In the genomic region with DNA sequence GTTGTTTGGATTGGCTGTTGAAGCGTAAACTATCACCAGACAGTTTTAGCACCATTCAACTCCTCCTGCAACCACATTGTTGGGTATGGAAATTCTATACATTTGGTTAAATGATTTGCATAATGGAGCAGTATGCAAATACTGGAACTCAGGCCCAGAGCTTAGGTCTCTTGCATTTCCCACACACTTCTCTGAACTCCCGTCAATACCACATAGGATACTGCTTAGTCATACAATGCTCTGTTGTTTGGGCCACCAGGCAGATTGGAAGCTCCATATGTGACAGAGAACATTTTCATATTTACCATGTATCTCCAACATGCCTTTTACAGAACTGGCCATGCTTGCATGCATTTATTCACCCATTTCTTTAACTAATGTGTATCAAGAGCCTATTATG, we compare ENCODE assay signal across 26 cellular contexts.
A peak's percentile ranks its signal among the peaks of the same experiment; 100 is the strongest.
DNase-seq lines count a peak whose midpoint lies in the region; ATAC-seq and TF ChIP-seq lines count a peak whose summit lies in the region.
"Had no signal": no experiment of that assay in that cellular context is flagged by ENCODE, and none has a peak within 500 bp of the region (broad histone marks: within the 10 kb centered on the region; RNA-seq: fewer than 3 reads in every experiment).

No MANE protein-coding gene starts in this region.

- 90 to 100% methylated on average over 1 to 2 of the region's 2 CpGs for WGBS in endodermal cell (ENCODE audit: insufficient coverage in 1 of 2, insufficient read length in 1 of 2), 2 experiments

- POLR2A ChIA-PET in activated CD4-positive, alpha-beta T cell treated with anti-CD3 and anti-CD28 coated beads for 36 hours (lab: Charles Lee): interaction anchor here (0.6 kb wide), 1 partner anchor 16 kb away, joined by 3 read pairs; no protein-coding TSS in a partner anchor

- H3K9ac ChIP-seq in endodermal cell (ENCODE audit: extremely low read depth, low read length, poor library complexity, severe bottlenecking): no peak overlapping the region
- H3K9ac ChIP-seq: SK-N-SH had no signal

- DNase-seq in activated CD4-positive, alpha-beta T cell treated with anti-CD3 and anti-CD28 coated beads for 36 hours: no peak
- no peak for DNase-seq in activated CD4-positive, alpha-beta T cell treated with anti-CD3 and anti-CD28 coated beads, Interleukin-2, amount 50 U/mL, for 48 hours
- DNase-seq in NCI-H526 (lab: John Stamatoyannopoulos, UW) (peak; percentile 98 to 99), endodermal cell (no peak), midbrain (lab: John Stamatoyannopoulos, UW) (no peak), coronary artery (ENCODE audit: low spot score) (no peak)
- no peak for DNase-seq in stimulated activated naive CD8-positive, alpha-beta T cell treated with anti-CD3 and anti-CD28 coated beads, Interleukin-15, Interleukin-2, amounts not matched to agents 100 U/mL and 50 U/mL, for 24 hours
- DNase-seq: 8988T; AML-193; C1 segment of cervical spinal cord; Calu3; CD8-positive, alpha-beta memory T cell; DMS153; GDM1; GOT3; MG63; NCI-H1417 treated with DMSO at 0.1 percent for 48 hours; NCI-H187 treated with DMSO at 0.1 percent for 48 hours; NCI-H2107; NCI-H446 treated with DMSO at 0.1 percent for 48 hours; NCI-H774; NK-92 treated with Interleukin-12 subunit alpha and Interleukin-12 subunit beta, amount 100 ng/mL, for 24 hours; SIG-M5; SK-N-SH had no signal

- no peaks in the 10 kb centered on the region for H3K36me3 Mint-ChIP-seq in activated CD4-positive, alpha-beta T cell treated with anti-CD3 and anti-CD28 coated beads for 36 hours (ENCODE audit: low read depth)
- H3K36me3 Mint-ChIP-seq in endodermal cell (ENCODE audit: low read depth): no peaks in the 10 kb centered on the region

- CTCF ChIA-PET in activated CD4-positive, alpha-beta T cell treated with anti-CD3 and anti-CD28 coated beads for 36 hours (lab: Charles Lee): interaction anchor here (1.3 kb wide), 1 partner anchor 23 kb away, joined by 3 read pairs; no protein-coding TSS in a partner anchor

- no peak overlapping the region for H3K27ac Mint-ChIP-seq in activated CD4-positive, alpha-beta T cell treated with anti-CD3 and anti-CD28 coated beads for 36 hours
- no peak overlapping the region for H3K27ac Mint-ChIP-seq in endodermal cell

- H3K4me3 ChIP-seq in endodermal cell (ENCODE audit: low read length): peak overlapping the region; percentile 66
- no peak overlapping the region for H3K4me3 ChIP-seq in coronary artery
- H3K4me3 ChIP-seq: MG63 had no signal

- peaks cover 11% of the 10 kb centered on the region for H3K9me3 Mint-ChIP-seq in activated CD4-positive, alpha-beta T cell treated with anti-CD3 and anti-CD28 coated beads for 36 hours (ENCODE audit: low read depth)
- H3K9me3 Mint-ChIP-seq in endodermal cell: peaks cover 41% of the 10 kb centered on the region

- peaks cover 1% of the 10 kb centered on the region for H3K27me3 Mint-ChIP-seq in activated CD4-positive, alpha-beta T cell treated with anti-CD3 and anti-CD28 coated beads for 36 hours
- H3K27me3 Mint-ChIP-seq in endodermal cell (ENCODE audit: insufficient read depth): peaks cover 1% of the 10 kb centered on the region

- H3K27ac ChIP-seq in endodermal cell (ENCODE audit: low read depth, low read length) (no peak overlapping the region), coronary artery (no peak overlapping the region)

- ATAC-seq in activated CD4-positive, alpha-beta T cell treated with anti-CD3 and anti-CD28 coated beads for 36 hours: peak; percentile 30
- ATAC-seq in stimulated activated naive CD8-positive, alpha-beta T cell treated with anti-CD3 and anti-CD28 coated beads, Interleukin-15, Interleukin-2, amounts not matched to agents 100 U/mL and 50 U/mL, for 24 hours: peak; percentile 74
- ATAC-seq: HCT116, Panc1 had no signal

- H3K9me3 ChIP-seq in endodermal cell (ENCODE audit: control insufficient read depth, low read length): peaks cover 40% of the 10 kb centered on the region
- H3K9me3 ChIP-seq: MG63, SK-N-SH had no signal

- H3K4me1 Mint-ChIP-seq in activated CD4-positive, alpha-beta T cell treated with anti-CD3 and anti-CD28 coated beads for 36 hours: peaks cover 10% of the 10 kb centered on the region
- peaks cover 42% of the 10 kb centered on the region for H3K4me1 Mint-ChIP-seq in endodermal cell

- no peaks in the 10 kb centered on the region for H3K36me3 ChIP-seq in endodermal cell (ENCODE audit: control insufficient read depth, insufficient read depth, low read length)
- H3K36me3 ChIP-seq: MG63 had no signal

- H3K4me1 ChIP-seq in endodermal cell (ENCODE audit: control insufficient read depth, insufficient read depth, low read length): peaks cover 5% of the 10 kb centered on the region

- intact Hi-C loops in activated CD4-positive, alpha-beta T cell treated with anti-CD3 and anti-CD28 coated beads for 36 hours (cut with DNase I, micrococcal nuclease): no loop called here

- no peak overlapping the region for H3K4me3 Mint-ChIP-seq in activated CD4-positive, alpha-beta T cell treated with anti-CD3 and anti-CD28 coated beads for 36 hours
- no peak overlapping the region for H3K4me3 Mint-ChIP-seq in endodermal cell

- no peaks in the 10 kb centered on the region for H3K27me3 ChIP-seq in endodermal cell (ENCODE audit: control insufficient read depth, insufficient read depth, low read length, poor library complexity, severe bottlenecking)
- H3K27me3 ChIP-seq: MG63 had no signal

- TF ChIP-seq CTCF in endodermal cell (conservative IDR thresholded peaks at IDR 0.05) (no peak), coronary artery (IDR thresholded peaks at IDR 0.05) (no peak)

Comparison
In these comparisons a context has a peak if more than half of its experiments do, and no peak if none do; other contexts are left out.
1. DNase-seq: peak in NCI-H526 (2 of 2); none in activated CD4-positive, alpha-beta T cell treated with anti-CD3 and anti-CD28 coated beads for 36 hours (single experiment), activated CD4-positive, alpha-beta T cell treated with anti-CD3 and anti-CD28 coated beads, Interleukin-2, amount 50 U/mL, for 48 hours (0 of 2), endodermal cell (single experiment), stimulated activated naive CD8-positive, alpha-beta T cell treated with anti-CD3 and anti-CD28 coated beads, Interleukin-15, Interleukin-2, amounts not matched to agents 100 U/mL and 50 U/mL, for 24 hours (single experiment), midbrain (single experiment) and coronary artery (single experiment).